In genomic region chr17:76726231-76726765, GRCh38 we compare ENCODE assay signal across 8 cellular contexts. TPM values are rescaled to one million over a fixed set of nuclear protein-coding genes. Genes with fewer than 3 reads are reported as not detected.
DNase-seq lines count a peak whose midpoint lies in the region; ATAC-seq and TF ChIP-seq lines count a peak whose summit lies in the region.

Gene JMJD6 (minus strand): TSS chr17:76726606. CDS start chr17:76726475, 131 bp downstream.

- peak; percentile 93 for DNase-seq in activated T-cell treated with anti-CD3 and anti-CD28 coated beads for 24 hours (ENCODE audit: low read depth)
- no peak for DNase-seq in activated T-cell treated with anti-CD3 and anti-CD28 coated beads, Interleukin-2, amount 50 U/mL, for 1 hour
- peak; percentile 97 to 98 (median 97) for DNase-seq in NCI-H1417 (lab: John Stamatoyannopoulos, UW)
- DNase-seq in SKM-1 treated with dmso at 0.1 percent for 144 hours (lab: John Stamatoyannopoulos, UW; ENCODE audit: unreplicated experiment), result peak; percentile 97
- peak; percentile 96 to 98 (median 96) for DNase-seq in body of pancreas
- peak; percentile 78 for DNase-seq in iPS DF 6.9 (ENCODE audit: low read depth, low spot score)
- peak; percentile 97 for DNase-seq in sciatic nerve (ENCODE audit: low spot score)

- TF ChIP-seq CTCF in body of pancreas (IDR thresholded peaks at IDR 0.05), result peak in 1 of 7 experiments; percentile 4

- WGBS in body of pancreas, 2 donors, result 0 to 1% methylated on average over 6 to 57 of the region's 59 CpGs
- no CpG with 5 or more reads among the region's 59 CpGs for WGBS in iPS DF 6.9 (ENCODE audit: insufficient coverage, insufficient read length)

- peak within 1 kb of the TSS; percentile 96 to 100 (median 100) for H3K27ac ChIP-seq in body of pancreas
- no peak within 1 kb of the TSS for H3K27ac ChIP-seq in iPS DF 6.9 (ENCODE audit: low read length)

- H3K36me3 ChIP-seq in body of pancreas (replicated peaks in 1 of 2; ENCODE audit: insufficient read depth in 1 of 2, low read depth in 2 of 2) (peaks cover 1 to 15% of the 10 kb centered on the region in 2 donors), iPS DF 6.9 (ENCODE audit: control insufficient read depth, insufficient read depth, low read length) (peaks cover 12% of the 10 kb centered on the region; the same call in 1 of the 2 replicates)

- peak; percentile 96 to 99 (median 99) for TF ChIP-seq POLR2A in body of pancreas (IDR thresholded peaks at IDR 0.05)

- H3K4me1 ChIP-seq in body of pancreas, result peaks cover 66% of the 10 kb centered on the region
- H3K4me1 ChIP-seq in iPS DF 6.9 (ENCODE audit: control insufficient read depth, insufficient read depth, low read length), result peaks cover 2% of the 10 kb centered on the region; the same call in 1 of the 2 replicates

- ATAC-seq in HG02798 (IDR thresholded peaks at IDR 0.05; ENCODE audit: poor library complexity, unreplicated experiment) (peak; percentile 85), body of pancreas (peak; percentile 92), sciatic nerve (peak; percentile 97)

- H3K27me3 ChIP-seq in body of pancreas (no peaks in the 10 kb centered on the region), iPS DF 6.9 (ENCODE audit: control insufficient read depth, insufficient read depth, low read length) (no peaks in the 10 kb centered on the region)

- H3K9me3 ChIP-seq in body of pancreas (no peaks in the 10 kb centered on the region), iPS DF 6.9 (ENCODE audit: control insufficient read depth, insufficient read depth, low read length) (no peaks in the 10 kb centered on the region)

- intact Hi-C loops in body of pancreas (cut with DNase I) (no loop called here), sciatic nerve (cut with DNase I) (no loop called here)

- peak within 1 kb of the TSS; percentile 78 to 90 for H3K4me3 ChIP-seq in body of pancreas
- H3K4me3 ChIP-seq in iPS DF 6.9 (ENCODE audit: low read length), result peak within 1 kb of the TSS; percentile 68

RNA-seq across cellular contexts. Expression of gene JMJD6, which starts in this region (rescaled TPM):
- total RNA-seq in body of pancreas (10 to 100 TPM; 15.2 to 20.0 TPM), sciatic nerve (37.2 TPM)
